In genomic region chr3:143000525-143000924, GRCh38 we compare ENCODE assay signal across 8 cellular contexts. TPM values are rescaled to one million over a fixed set of nuclear protein-coding genes. Genes with fewer than 3 reads are reported as not detected.
DNase-seq lines count a peak whose midpoint lies in the region; ATAC-seq and TF ChIP-seq lines count a peak whose summit lies in the region.

No MANE protein-coding gene starts in this region.

- no peaks in the 10 kb centered on the region for H3K9me3 ChIP-seq in mononuclear cell (ENCODE audit: low read depth, low read length)

- H3K4me3 ChIP-seq in coronary artery = peak overlapping the region; percentile 83
- peak overlapping the region; percentile 76 for H3K4me3 ChIP-seq in mononuclear cell (ENCODE audit: low read length)

- in situ Hi-C loops in Caki2 (cut with HindIII; ENCODE audit: low pct_unique_long_range_greater_than_20kb, low sequenced_read_pairs) = loop anchor here (25.0 kb wide), 1 partner anchor 163 kb away; no protein-coding TSS in a partner anchor

- DNase-seq in Caki2 (ENCODE audit: low read depth) = peak; percentile 43
- DNase-seq in NCI-H146 treated with DMSO at 0.1 percent for 48 hours (lab: John Stamatoyannopoulos, UW; ENCODE audit: unreplicated experiment) = peak; percentile 47
- DNase-seq in coronary artery (ENCODE audit: low spot score) = no peak
- no peak for DNase-seq in NCI-H2171 treated with DMSO at 0.1 percent for 48 hours (lab: John Stamatoyannopoulos, UW)
- no peak for DNase-seq in activated CD4-positive, alpha-beta T cell treated with anti-CD3 and anti-CD28 coated beads for 48 hours
- no peak for DNase-seq in activated CD4-positive, alpha-beta T cell treated with anti-CD3 and anti-CD28 coated beads, Interleukin-2, amount 50 U/mL, for 1 hour

- no peak for ATAC-seq in HG03442 (IDR thresholded peaks at IDR 0.05; ENCODE audit: unreplicated experiment)

- TF ChIP-seq CTCF in coronary artery (IDR thresholded peaks at IDR 0.05) = no peak

- peak overlapping the region; percentile 91 to 96 for H3K27ac ChIP-seq in coronary artery

- H3K4me1 ChIP-seq in mononuclear cell (ENCODE audit: insufficient read depth, low read length) = peaks cover 24% of the 10 kb centered on the region

- no peaks in the 10 kb centered on the region for H3K27me3 ChIP-seq in mononuclear cell (ENCODE audit: insufficient read depth, low read length)

RNA-seq across cellular contexts. Expression of gene U2SURP, which starts 0.8 kb away (rescaled TPM):
- total RNA-seq in Caki2 (2014; rRNA removed; shearing (Covaris generic); ENCODE audit: low replicate concordance) = 34.3 and 36.3 TPM in 2 replicates
- 236 TPM for total RNA-seq in mononuclear cell

RNA-seq across cellular contexts. Expression of gene PAQR9, which starts 37.1 kb away (rescaled TPM):
- 0.03 TPM in 1 of 2 replicates, not detected in the other for total RNA-seq in Caki2 (2014; rRNA removed; shearing (Covaris generic); ENCODE audit: low replicate concordance)
- not detected for total RNA-seq in mononuclear cell

Comparison
In these comparisons a context has a peak if more than half of its experiments do, and no peak if none do; other contexts are left out.
1. DNase-seq: peak in Caki2 (single experiment) and NCI-H146 treated with DMSO at 0.1 percent for 48 hours (single experiment); none in coronary artery (single experiment), NCI-H2171 treated with DMSO at 0.1 percent for 48 hours (single experiment), activated CD4-positive, alpha-beta T cell treated with anti-CD3 and anti-CD28 coated beads for 48 hours (single experiment) and activated CD4-positive, alpha-beta T cell treated with anti-CD3 and anti-CD28 coated beads, Interleukin-2, amount 50 U/mL, for 1 hour (single experiment).